Comparison of ENCODE assay signal across 8 cellular contexts in the genomic region with DNA sequence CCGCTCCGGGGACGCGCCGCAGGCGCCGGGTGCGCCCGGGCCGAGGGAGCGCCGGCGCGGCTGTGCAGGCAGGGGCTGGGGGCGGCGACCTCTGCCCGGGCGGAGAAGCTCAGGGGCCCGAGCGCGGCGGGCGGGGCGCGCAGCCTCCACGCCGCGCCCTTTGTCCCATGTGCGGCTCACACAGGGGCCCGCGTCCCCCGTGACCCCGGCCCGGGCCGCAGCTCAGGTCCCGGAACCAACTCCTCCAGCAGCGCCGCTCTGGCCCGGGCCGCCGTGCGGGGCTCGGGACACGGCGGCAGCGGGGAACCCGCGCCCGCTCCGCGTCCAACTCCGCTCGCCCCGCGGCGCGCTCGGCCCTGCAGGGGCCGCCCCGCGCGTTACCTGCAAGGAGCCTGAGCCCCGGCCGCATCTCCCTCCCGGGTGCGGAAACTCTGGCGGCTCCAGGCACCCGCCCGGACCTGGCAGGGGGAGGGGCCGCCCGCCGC. TPM values are rescaled to one million over a fixed set of nuclear protein-coding genes. Genes with fewer than 3 reads are reported as not detected.
DNase-seq lines count a peak whose midpoint lies in the region; ATAC-seq, FAIRE-seq and TF ChIP-seq lines count a peak whose summit lies in the region.

A gene with protein sequence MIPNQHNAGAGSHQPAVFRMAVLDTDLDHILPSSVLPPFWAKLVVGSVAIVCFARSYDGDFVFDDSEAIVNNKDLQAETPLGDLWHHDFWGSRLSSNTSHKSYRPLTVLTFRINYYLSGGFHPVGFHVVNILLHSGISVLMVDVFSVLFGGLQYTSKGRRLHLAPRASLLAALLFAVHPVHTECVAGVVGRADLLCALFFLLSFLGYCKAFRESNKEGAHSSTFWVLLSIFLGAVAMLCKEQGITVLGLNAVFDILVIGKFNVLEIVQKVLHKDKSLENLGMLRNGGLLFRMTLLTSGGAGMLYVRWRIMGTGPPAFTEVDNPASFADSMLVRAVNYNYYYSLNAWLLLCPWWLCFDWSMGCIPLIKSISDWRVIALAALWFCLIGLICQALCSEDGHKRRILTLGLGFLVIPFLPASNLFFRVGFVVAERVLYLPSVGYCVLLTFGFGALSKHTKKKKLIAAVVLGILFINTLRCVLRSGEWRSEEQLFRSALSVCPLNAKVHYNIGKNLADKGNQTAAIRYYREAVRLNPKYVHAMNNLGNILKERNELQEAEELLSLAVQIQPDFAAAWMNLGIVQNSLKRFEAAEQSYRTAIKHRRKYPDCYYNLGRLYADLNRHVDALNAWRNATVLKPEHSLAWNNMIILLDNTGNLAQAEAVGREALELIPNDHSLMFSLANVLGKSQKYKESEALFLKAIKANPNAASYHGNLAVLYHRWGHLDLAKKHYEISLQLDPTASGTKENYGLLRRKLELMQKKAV (minus strand): TSS at position 433 of the 485 bp plus-strand sequence. CDS start 4,433 bp downstream, outside the sequence.

- H3K27ac Mint-ChIP-seq in stimulated activated effector memory CD8-positive, alpha-beta T cell treated with anti-CD3 and anti-CD28 coated beads, Interleukin-12 subunit alpha, Interleukin-12 subunit beta, amount 100 ng/mL, for 72 hours: peak within 1 kb of the TSS; percentile 93

- H4K20me1 ChIP-seq in keratinocyte (ENCODE audit: control insufficient read depth, extremely low read depth, insufficient read depth, low read length): no peaks in the 10 kb centered on the region

- H3K9me3 Mint-ChIP-seq in stimulated activated effector memory CD8-positive, alpha-beta T cell treated with anti-CD3 and anti-CD28 coated beads, Interleukin-12 subunit alpha, Interleukin-12 subunit beta, amount 100 ng/mL, for 72 hours: no peaks in the 10 kb centered on the region

- FAIRE-seq in GM12892 (lab: Jason Lieb, UNC): no peak
- FAIRE-seq in keratinocyte (lab: Jason Lieb, UNC): no peak

- H3K27me3 ChIP-seq in adipocyte (replicated peaks; ENCODE audit: control insufficient read depth, insufficient read depth, low read length): no peaks in the 10 kb centered on the region
- peaks cover 4% of the 10 kb centered on the region for H3K27me3 ChIP-seq in keratinocyte (ENCODE audit: control insufficient read depth, extremely low read depth, insufficient read depth, low read length)

- H3K36me3 ChIP-seq in adipocyte (ENCODE audit: control insufficient read depth, insufficient read depth, low read length, severe bottlenecking): peaks cover 5% of the 10 kb centered on the region
- no peaks in the 10 kb centered on the region for H3K36me3 ChIP-seq in keratinocyte (ENCODE audit: control insufficient read depth in 2 of 2, extremely low read depth in 1 of 2, insufficient read depth in 2 of 2, low read length in 2 of 2)

- peak within 1 kb of the TSS; percentile 26 for H3K27ac ChIP-seq in keratinocyte (ENCODE audit: control insufficient read depth, insufficient read depth, low read length)

- DNase-seq in GM12892 (ENCODE audit: insufficient read length) (peak; percentile 46), adipocyte (ENCODE audit: low read depth) (no peak), keratinocyte (ENCODE audit: low read depth, low spot score) (no peak), amniotic stem cell (lab: John Stamatoyannopoulos, UW) (no peak), COR-L47 (lab: John Stamatoyannopoulos, UW) (no peak)
- no peak for DNase-seq in Jurkat, Clone E6-1 (ENCODE audit: low read depth, low spot score)
- DNase-seq in stimulated activated effector memory CD8-positive, alpha-beta T cell treated with anti-CD3 and anti-CD28 coated beads, Interleukin-12 subunit alpha, Interleukin-12 subunit beta, amount 100 ng/mL, for 72 hours (ENCODE audit: low spot score in 2 of 2): no peak

- TF ChIP-seq CTCF in keratinocyte (optimal IDR thresholded peaks at IDR 0.05 in 1 of 3, IDR thresholded peaks at IDR 0.05 in 1 of 3, conservative IDR thresholded peaks at IDR 0.05 in 1 of 3; ENCODE audit: extremely low read depth in 1 of 3, insufficient read depth in 2 of 3, low read length in 3 of 3): no peak

- H3K9me1 ChIP-seq in keratinocyte (ENCODE audit: control insufficient read depth, extremely low read depth, insufficient read depth, low read length): no peaks in the 10 kb centered on the region

- H3K4me1 Mint-ChIP-seq in stimulated activated effector memory CD8-positive, alpha-beta T cell treated with anti-CD3 and anti-CD28 coated beads, Interleukin-12 subunit alpha, Interleukin-12 subunit beta, amount 100 ng/mL, for 72 hours: peaks cover 38% of the 10 kb centered on the region

- H3K36me3 Mint-ChIP-seq in stimulated activated effector memory CD8-positive, alpha-beta T cell treated with anti-CD3 and anti-CD28 coated beads, Interleukin-12 subunit alpha, Interleukin-12 subunit beta, amount 100 ng/mL, for 72 hours: peaks cover 28% of the 10 kb centered on the region

- peaks cover 6% of the 10 kb centered on the region for H3K79me2 ChIP-seq in keratinocyte (ENCODE audit: control insufficient read depth, insufficient read depth, low read length)

- H2AFZ ChIP-seq in keratinocyte (ENCODE audit: control insufficient read depth, low read length): peak within 1 kb of the TSS; percentile 96

- peak; percentile 43 for ATAC-seq in GM21717 (IDR thresholded peaks at IDR 0.05; ENCODE audit: unreplicated experiment)
- ATAC-seq in stimulated activated effector memory CD8-positive, alpha-beta T cell treated with anti-CD3 and anti-CD28 coated beads, Interleukin-12 subunit alpha, Interleukin-12 subunit beta, amount 100 ng/mL, for 72 hours: peak; percentile 62

- peak within 1 kb of the TSS; percentile 69 for H3K4me3 ChIP-seq in Jurkat, Clone E6-1 (ENCODE audit: low read length)
- H3K4me3 ChIP-seq in adipocyte (ENCODE audit: low read length) (peak within 1 kb of the TSS; percentile 84), keratinocyte (ENCODE audit: control insufficient read depth in 2 of 3, extremely low read depth in 1 of 3, insufficient read depth in 2 of 3, low read depth in 1 of 3, low read length in 3 of 3) (peak within 1 kb of the TSS; percentile 67 to 78 (median 72))

- H3K4me2 ChIP-seq in keratinocyte (ENCODE audit: control insufficient read depth, extremely low read depth, insufficient read depth, low read depth, low read length): peak within 1 kb of the TSS; percentile 91

- TF ChIP-seq POLR2A in GM12892 (IDR thresholded peaks at IDR 0.05; ENCODE audit: low read depth, low read length): no peak

- H3K9ac ChIP-seq in adipocyte (ENCODE audit: low read length): peak within 1 kb of the TSS; percentile 81
- H3K9ac ChIP-seq in keratinocyte (ENCODE audit: control insufficient read depth, extremely low read depth, insufficient read depth, low read length): peak within 1 kb of the TSS; percentile 65

- dilution Hi-C loops in keratinocyte (cut with MboI; ENCODE audit: extremely low pct_ligation_motif_present, low sequenced_read_pairs): no loop called here

- peak within 1 kb of the TSS; percentile 87 for H3K4me3 Mint-ChIP-seq in stimulated activated effector memory CD8-positive, alpha-beta T cell treated with anti-CD3 and anti-CD28 coated beads, Interleukin-12 subunit alpha, Interleukin-12 subunit beta, amount 100 ng/mL, for 72 hours

- H3K4me1 ChIP-seq in adipocyte (ENCODE audit: control insufficient read depth, insufficient read depth, low read length) (peaks cover 7% of the 10 kb centered on the region), keratinocyte (ENCODE audit: control insufficient read depth, extremely low read depth, insufficient read depth, low read length) (peaks cover 6% of the 10 kb centered on the region)

- H3K9me3 ChIP-seq in adipocyte (ENCODE audit: control insufficient read depth, low read length) (no peaks in the 10 kb centered on the region), keratinocyte (ENCODE audit: control insufficient read depth, low read depth, low read length) (no peaks in the 10 kb centered on the region)

RNA-seq across cellular contexts. Expression of the gene that starts here (rescaled TPM):
- polyA plus RNA-seq in GM12892 (2012; ENCODE audit: missing spikeins): 7.8 TPM
- polyA plus RNA-seq in Jurkat, Clone E6-1 (2012; ENCODE audit: insufficient read depth, insufficient read length): 20.5 TPM
- polyA plus RNA-seq in keratinocyte: 4.6 to 6.8 TPM (median 6.5 TPM) in 3 replicates
- polyA plus RNA-seq in keratinocyte (2011; ENCODE audit: low read depth): 2.8 TPM
- polyA plus RNA-seq in keratinocyte (2011; cell fraction: cytosol; rRNA removed): 4.1 TPM in 2 replicates
- 11.5 and 11.6 TPM in 2 replicates for polyA plus RNA-seq in keratinocyte (2011; cell fraction: nucleus; rRNA removed)
- polyA plus RNA-seq in keratinocyte (2012; ENCODE audit: low replicate concordance): 4.1 and 4.6 TPM in 2 replicates
- polyA minus RNA-seq in keratinocyte: 5.5 to 7.7 TPM (median 6.3 TPM) in 3 replicates
- polyA minus RNA-seq in keratinocyte (2011; cell fraction: cytosol; rRNA and poly(A)+ RNA removed): 5.0 TPM
- polyA minus RNA-seq in keratinocyte (2011; cell fraction: nucleus; rRNA and poly(A)+ RNA removed): 9.3 and 10.1 TPM in 2 replicates
